ENCODE assay signal across 18 cellular contexts in genomic region chr10:24242562-24242961, GRCh38. TPM values are rescaled to one million over a fixed set of nuclear protein-coding genes. Genes with fewer than 3 reads are reported as not detected.
DNase-seq lines count a peak whose midpoint lies in the region; ATAC-seq and TF ChIP-seq lines count a peak whose summit lies in the region.
"Had no signal": no experiment of that assay in that cellular context is flagged by ENCODE, and none has a peak within 500 bp of the region (broad histone marks: within the 10 kb centered on the region; RNA-seq: fewer than 3 reads in every experiment).

No MANE protein-coding gene starts in this region.

- ATAC-seq in HG03565 (IDR thresholded peaks at IDR 0.05; ENCODE audit: unreplicated experiment), result peak; percentile 40

- H3K4me1 Mint-ChIP-seq in mesothelial cell of epicardium (peaks cover 71% of the 10 kb centered on the region), type B pancreatic cell (ENCODE audit: unreplicated experiment) (peaks cover 46% of the 10 kb centered on the region)
- no peaks in the 10 kb centered on the region for H3K4me1 Mint-ChIP-seq in activated naive CD8-positive, alpha-beta T cell treated with anti-CD3 and anti-CD28 coated beads for 36 hours

- peak overlapping the region; percentile 20 for H3K4me3 Mint-ChIP-seq in mesothelial cell of epicardium
- peak overlapping the region; percentile 67 for H3K4me3 Mint-ChIP-seq in type B pancreatic cell
- H3K4me3 Mint-ChIP-seq in activated naive CD8-positive, alpha-beta T cell treated with anti-CD3 and anti-CD28 coated beads for 36 hours, result no peak overlapping the region
- H3K4me3 Mint-ChIP-seq: CD4-positive, alpha-beta T cell had no signal

- no peaks in the 10 kb centered on the region for H3K27me3 Mint-ChIP-seq in mesothelial cell of epicardium (ENCODE audit: low read depth)
- H3K27me3 Mint-ChIP-seq in type B pancreatic cell, result no peaks in the 10 kb centered on the region
- peaks cover 52% of the 10 kb centered on the region for H3K27me3 Mint-ChIP-seq in activated naive CD8-positive, alpha-beta T cell treated with anti-CD3 and anti-CD28 coated beads for 36 hours

- H3K9me3 Mint-ChIP-seq in mesothelial cell of epicardium (no peaks in the 10 kb centered on the region), type B pancreatic cell (no peaks in the 10 kb centered on the region)
- no peaks in the 10 kb centered on the region for H3K9me3 Mint-ChIP-seq in activated naive CD8-positive, alpha-beta T cell treated with anti-CD3 and anti-CD28 coated beads for 36 hours
- H3K9me3 Mint-ChIP-seq: CD4-positive, alpha-beta T cell had no signal

- DNase-seq in amniotic epithelial cell (ENCODE audit: low read depth) (peak; percentile 66), mesothelial cell of epicardium (ENCODE audit: low spot score in 2 of 2, unreplicated experiment in 2 of 2) (no peak), type B pancreatic cell (ENCODE audit: extremely low spot score, unreplicated experiment) (no peak), NCI-H1092 (lab: John Stamatoyannopoulos, UW) (no peak), SW 1271 (lab: John Stamatoyannopoulos, UW) (no peak)
- no peak for DNase-seq in activated naive CD8-positive, alpha-beta T cell treated with anti-CD3 and anti-CD28 coated beads for 36 hours
- DNase-seq: CD4-positive, alpha-beta T cell; COR-L47; DMS 273 treated with DMSO at 0.1 percent for 48 hours; DND-41; MM.1S; NCI-H1092 treated with DMSO at 0.1 percent for 48 hours; NCI-H1436 treated with DMSO at 0.1 percent for 48 hours; NCI-H1930; NCI-H748 treated with DMSO at 0.1 percent for 48 hours; SIG-M5; SK-N-SH had no signal

- peaks cover 15% of the 10 kb centered on the region for H3K36me3 Mint-ChIP-seq in mesothelial cell of epicardium
- peaks cover 22% of the 10 kb centered on the region for H3K36me3 Mint-ChIP-seq in type B pancreatic cell
- H3K36me3 Mint-ChIP-seq in activated naive CD8-positive, alpha-beta T cell treated with anti-CD3 and anti-CD28 coated beads for 36 hours, result no peaks in the 10 kb centered on the region

- TF ChIP-seq CTCF in mesothelial cell of epicardium (IDR thresholded peaks at IDR 0.05; ENCODE audit: unreplicated experiment) (no peak), type B pancreatic cell (conservative IDR thresholded peaks at IDR 0.05) (no peak)

- H3K27ac Mint-ChIP-seq in mesothelial cell of epicardium (peak overlapping the region; percentile 88), type B pancreatic cell (peak overlapping the region; percentile 30)
- no peak overlapping the region for H3K27ac Mint-ChIP-seq in activated naive CD8-positive, alpha-beta T cell treated with anti-CD3 and anti-CD28 coated beads for 36 hours
- H3K27ac Mint-ChIP-seq: CD4-positive, alpha-beta T cell had no signal

RNA-seq across cellular contexts. Expression of gene KIAA1217, which starts 33.6 kb away (rescaled TPM):
- total RNA-seq in mesothelial cell of epicardium (155 to 167 TPM (median 161 TPM) in 3 replicates), type B pancreatic cell (ENCODE audit: low replicate concordance) (73.2 and 99.0 TPM in 2 replicates)
- 1 to 10 TPM; 1.5 to 1.6 TPM for total RNA-seq in activated naive CD8-positive, alpha-beta T cell treated with anti-CD3 and anti-CD28 coated beads for 36 hours
- total RNA-seq: CD4-positive, alpha-beta T cell had no signal

Comparison
In these comparisons a context has a peak if more than half of its experiments do, and no peak if none do; other contexts are left out.
1. RNA of gene KIAA1217, which starts 33.6 kb away (total RNA-seq): 155 to 167 TPM in mesothelial cell of epicardium and 73.2 to 99.0 TPM in type B pancreatic cell; 1.5 to 1.6 TPM in activated naive CD8-positive, alpha-beta T cell treated with anti-CD3 and anti-CD28 coated beads for 36 hours; every median in the first group is over 10 times any median in the second.